Comparison of ENCODE assay signal across 10 cellular contexts in genomic region chr7:142477079-142477651, GRCh38.
DNase-seq lines count a peak whose midpoint lies in the region; ATAC-seq and TF ChIP-seq lines count a peak whose summit lies in the region.
"Had no signal": no experiment of that assay in that cellular context is flagged by ENCODE, and none has a peak within 500 bp of the region (broad histone marks: within the 10 kb centered on the region; RNA-seq: fewer than 3 reads in every experiment).

No MANE protein-coding gene starts in this region.

- H3K27me3 Mint-ChIP-seq in activated CD4-positive, alpha-beta T cell treated with anti-CD3 and anti-CD28 coated beads for 36 hours: no peaks in the 10 kb centered on the region
- peaks cover 3% of the 10 kb centered on the region for H3K27me3 Mint-ChIP-seq in nephron progenitor cell (ENCODE audit: low read depth, poor library complexity)

- H3K27ac Mint-ChIP-seq in activated CD4-positive, alpha-beta T cell treated with anti-CD3 and anti-CD28 coated beads for 36 hours: peak overlapping the region; percentile 79
- H3K27ac Mint-ChIP-seq in nephron progenitor cell: no peak overlapping the region

- TF ChIP-seq CTCF in osteoblast (IDR thresholded peaks at IDR 0.05; ENCODE audit: extremely low read depth, low read depth, low read length): no peak
- no peak for TF ChIP-seq CTCF in nephron progenitor cell (IDR thresholded peaks at IDR 0.05)

- no peak overlapping the region for H3K4me3 Mint-ChIP-seq in activated CD4-positive, alpha-beta T cell treated with anti-CD3 and anti-CD28 coated beads for 36 hours
- no peak overlapping the region for H3K4me3 Mint-ChIP-seq in nephron progenitor cell

- peak overlapping the region; percentile 50 for H3K9ac ChIP-seq in adipocyte (ENCODE audit: low read length)

- H3K9me3 Mint-ChIP-seq in activated CD4-positive, alpha-beta T cell treated with anti-CD3 and anti-CD28 coated beads for 36 hours (ENCODE audit: low read depth): no peaks in the 10 kb centered on the region
- H3K9me3 Mint-ChIP-seq in nephron progenitor cell: no peaks in the 10 kb centered on the region

- POLR2A ChIA-PET in activated CD4-positive, alpha-beta T cell treated with anti-CD3 and anti-CD28 coated beads for 36 hours (lab: Charles Lee): no interaction called here

- no peaks in the 10 kb centered on the region for H3K79me2 ChIP-seq in osteoblast (ENCODE audit: insufficient read depth, low read length)

- H4K20me1 ChIP-seq in osteoblast (ENCODE audit: insufficient read depth, low read length): no peaks in the 10 kb centered on the region

- peak overlapping the region; percentile 61 for H2AFZ ChIP-seq in osteoblast (ENCODE audit: low read length)

- H3K4me3 ChIP-seq in adipocyte (ENCODE audit: low read length) (no peak overlapping the region), osteoblast (ENCODE audit: insufficient read depth, low read length) (peak overlapping the region; percentile 17)

- peaks cover 74% of the 10 kb centered on the region for H3K4me1 Mint-ChIP-seq in activated CD4-positive, alpha-beta T cell treated with anti-CD3 and anti-CD28 coated beads for 36 hours
- peaks cover 7% of the 10 kb centered on the region for H3K4me1 Mint-ChIP-seq in nephron progenitor cell

- intact Hi-C loops in activated CD4-positive, alpha-beta T cell treated with anti-CD3 and anti-CD28 coated beads for 36 hours (cut with DNase I, micrococcal nuclease): no loop called here

- H3K9me3 ChIP-seq in adipocyte (ENCODE audit: control insufficient read depth, low read length) (no peaks in the 10 kb centered on the region), osteoblast (ENCODE audit: low read depth, low read length) (no peaks in the 10 kb centered on the region)

- ATAC-seq in activated CD4-positive, alpha-beta T cell treated with anti-CD3 and anti-CD28 coated beads for 36 hours: no peak
- no peak for ATAC-seq in GM21737 (IDR thresholded peaks at IDR 0.05; ENCODE audit: unreplicated experiment)

- no peaks in the 10 kb centered on the region for H3K36me3 Mint-ChIP-seq in activated CD4-positive, alpha-beta T cell treated with anti-CD3 and anti-CD28 coated beads for 36 hours (ENCODE audit: low read depth)
- no peaks in the 10 kb centered on the region for H3K36me3 Mint-ChIP-seq in nephron progenitor cell (ENCODE audit: low read depth)

- CTCF ChIA-PET in activated CD4-positive, alpha-beta T cell treated with anti-CD3 and anti-CD28 coated beads for 36 hours (lab: Charles Lee): interaction anchor here (0.6 to 2.5 kb wide), 9 partner anchors 10 to 123 kb away, joined by 3 to 13 read pairs (median 3); no protein-coding TSS in a partner anchor

- peak overlapping the region; percentile 77 for H3K27ac ChIP-seq in osteoblast (ENCODE audit: low read depth, low read length)

- peak overlapping the region; percentile 73 for H3K4me2 ChIP-seq in osteoblast (ENCODE audit: insufficient read depth, low read length)

- no peaks in the 10 kb centered on the region for H3K36me3 ChIP-seq in adipocyte (ENCODE audit: control insufficient read depth, insufficient read depth, low read length, severe bottlenecking)
- no peaks in the 10 kb centered on the region for H3K36me3 ChIP-seq in osteoblast (ENCODE audit: insufficient read depth, low read length)

- DNase-seq in activated CD4-positive, alpha-beta T cell treated with anti-CD3 and anti-CD28 coated beads for 36 hours: no peak
- DNase-seq in activated CD4-positive, alpha-beta T cell treated with anti-CD3 and anti-CD28 coated beads for 4 hours: no peak
- peak; percentile 73 for DNase-seq in HT1080 (ENCODE audit: low read depth)
- peak; percentile 79 for DNase-seq in adipocyte (ENCODE audit: low read depth)
- no peak for DNase-seq in osteoblast (ENCODE audit: insufficient read length, low spot score, missing footprints)
- no peak for DNase-seq in nephron progenitor cell
- DNase-seq in activated CD8-positive, alpha-beta memory T cell treated with anti-CD3 and anti-CD28 coated beads, Interleukin-2, amount 50 U/mL, for 48 hours: no peak
- DNase-seq: activated CD8-positive, alpha-beta memory T cell treated with anti-CD3 and anti-CD28 coated beads for 24 hours; KBM-7 had no signal

- no peaks in the 10 kb centered on the region for H3K27me3 ChIP-seq in adipocyte (replicated peaks; ENCODE audit: control insufficient read depth, insufficient read depth, low read length)
- H3K27me3 ChIP-seq in osteoblast (ENCODE audit: insufficient read depth, low read length): no peaks in the 10 kb centered on the region

- H3K4me1 ChIP-seq in adipocyte (ENCODE audit: control insufficient read depth, insufficient read depth, low read length): peaks cover 29% of the 10 kb centered on the region
- peaks cover 35% of the 10 kb centered on the region for H3K4me1 ChIP-seq in osteoblast (ENCODE audit: insufficient read depth, low read length)

Comparison
In these comparisons a context has a peak if more than half of its experiments do, and no peak if none do; other contexts are left out.
1. DNase-seq: peak in HT1080 (single experiment) and adipocyte (single experiment); none in activated CD4-positive, alpha-beta T cell treated with anti-CD3 and anti-CD28 coated beads for 36 hours (single experiment), activated CD4-positive, alpha-beta T cell treated with anti-CD3 and anti-CD28 coated beads for 4 hours (0 of 2), osteoblast (single experiment), nephron progenitor cell (single experiment) and activated CD8-positive, alpha-beta memory T cell treated with anti-CD3 and anti-CD28 coated beads, Interleukin-2, amount 50 U/mL, for 48 hours (single experiment).